ENCODE assay signal across 34 cellular contexts in genomic region chr1:182242641-182243040, GRCh38.
"Had no signal": no experiment of that assay in that cellular context is flagged by ENCODE, and none has a peak within 500 bp of the region (broad histone marks: within the 10 kb centered on the region; RNA-seq: fewer than 3 reads in every experiment).

No MANE protein-coding gene starts in this region.

- H3K36me3 ChIP-seq: MG63 had no signal

- H3K27ac ChIP-seq: KMS-11 had no signal

- H3K27me3 ChIP-seq: MG63 had no signal

- H3K4me2 ChIP-seq: KMS-11 had no signal

- H3K9ac ChIP-seq: KMS-11 had no signal

- DNase-seq: Karpas-422, Kasumi-1, KG1, MG63, MM.1S, MV-4-11, NCI-H1048, NCI-H1092, NCI-H1092 treated with DMSO at 0.1 percent for 48 hours, NCI-H1105, NCI-H1105 treated with DMSO at 0.1 percent for 48 hours, NCI-H1417 treated with DMSO at 0.1 percent for 48 hours, NCI-H1436, NCI-H1436 treated with DMSO at 0.1 percent for 48 hours, NCI-H146, NCI-H1694, NCI-H1694 treated with DMSO at 0.1 percent for 48 hours, NCI-H187, NCI-H187 treated with DMSO at 0.1 percent for 48 hours, NCI-H1930, NCI-H2029, NCI-H2029 treated with DMSO at 0.1 percent for 48 hours, NCI-H2081, NCI-H2081 treated with DMSO at 0.1 percent for 48 hours, NCI-H2107, NCI-H2171, NCI-H2171 treated with DMSO at 0.1 percent for 48 hours, NCI-H2227 treated with DMSO at 0.1 percent for 48 hours, NCI-H226, NCI-H345, NCI-H446, NCI-H446 treated with DMSO at 0.1 percent for 48 hours, NCI-H510A had no signal

- H3K9me3 ChIP-seq: MG63 had no signal

- H3K4me3 ChIP-seq: MG63 had no signal
